Comparison of ENCODE assay signal across 8 cellular contexts in the genomic region with DNA sequence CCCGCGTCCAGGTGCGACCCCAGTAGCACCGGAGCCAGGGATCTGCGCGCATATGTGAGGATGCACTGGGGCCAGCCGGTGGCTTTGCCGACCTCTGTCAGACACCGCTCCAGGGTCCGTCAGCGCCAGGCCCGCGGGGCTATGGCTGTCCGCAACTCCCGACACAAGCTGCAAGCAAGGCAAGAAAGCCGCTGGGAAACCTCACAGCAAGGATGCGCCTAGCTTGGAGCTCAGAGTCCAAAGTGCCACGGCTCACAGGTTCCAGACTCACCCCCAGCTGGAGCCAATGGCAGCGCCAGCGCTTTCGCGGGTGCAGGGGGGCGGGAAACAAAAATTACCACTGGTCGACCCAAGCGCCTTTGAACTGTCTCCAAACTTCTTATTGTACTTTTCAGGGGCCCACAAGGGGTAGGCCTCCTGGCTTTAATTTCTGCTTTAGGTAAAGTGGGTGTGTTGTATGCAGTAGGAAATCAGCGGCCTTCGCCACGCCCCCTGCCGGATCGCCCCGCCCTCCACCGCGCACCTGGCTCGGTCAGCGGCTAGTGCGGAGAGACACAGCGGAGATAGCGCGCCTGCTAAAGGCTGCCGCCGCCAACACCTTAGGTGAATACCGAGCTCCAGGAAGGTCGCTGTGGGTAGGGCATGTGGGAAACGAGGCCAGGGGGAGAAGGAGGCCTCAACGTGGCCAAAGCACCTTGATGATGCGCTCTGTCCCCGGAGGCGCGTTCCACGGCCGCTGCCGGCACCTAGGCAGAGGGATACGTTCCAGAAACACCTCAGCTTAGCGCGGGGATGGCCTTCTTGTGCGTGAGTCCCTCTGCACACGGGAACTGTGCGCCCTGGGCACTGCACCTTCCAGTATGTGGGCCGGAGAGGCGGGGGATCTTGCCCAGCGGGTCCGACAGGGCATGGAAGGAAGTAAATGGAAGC.
DNase-seq lines count a peak whose midpoint lies in the region; ATAC-seq and TF ChIP-seq lines count a peak whose summit lies in the region.

No MANE protein-coding gene starts in this region.

- POLR2A ChIA-PET in activated CD4-positive, alpha-beta memory T cell treated with anti-CD3 and anti-CD28 coated beads, Interleukin-2, amount 10 ng/mL, durations not matched to agents 7 days and 5 days (lab: Charles Lee): interaction anchor here (1.0 to 1.4 kb wide), 2 partner anchors 10 to 84 kb away, joined by 3 to 4 read pairs; no protein-coding TSS in a partner anchor

- H3K27me3 Mint-ChIP-seq in activated CD4-positive, alpha-beta memory T cell treated with anti-CD3 and anti-CD28 coated beads, Interleukin-2, amount 10 ng/mL, durations not matched to agents 7 days and 5 days: peaks cover 7% of the 10 kb centered on the region

- no peaks in the 10 kb centered on the region for H3K36me3 Mint-ChIP-seq in activated CD4-positive, alpha-beta memory T cell treated with anti-CD3 and anti-CD28 coated beads, Interleukin-2, amount 10 ng/mL, durations not matched to agents 7 days and 5 days (ENCODE audit: low read depth)

- H3K9me3 Mint-ChIP-seq in activated CD4-positive, alpha-beta memory T cell treated with anti-CD3 and anti-CD28 coated beads, Interleukin-2, amount 10 ng/mL, durations not matched to agents 7 days and 5 days: no peaks in the 10 kb centered on the region

- peaks cover 18% of the 10 kb centered on the region for H3K4me1 Mint-ChIP-seq in activated CD4-positive, alpha-beta memory T cell treated with anti-CD3 and anti-CD28 coated beads, Interleukin-2, amount 10 ng/mL, durations not matched to agents 7 days and 5 days

- no peak for TF ChIP-seq CTCF in epithelial cell of proximal tubule (conservative IDR thresholded peaks at IDR 0.05; ENCODE audit: low read depth, low read length)

- H3K4me3 Mint-ChIP-seq in activated CD4-positive, alpha-beta memory T cell treated with anti-CD3 and anti-CD28 coated beads, Interleukin-2, amount 10 ng/mL, durations not matched to agents 7 days and 5 days: peak overlapping the region; percentile 63

- DNase-seq in NCI-H1436 (lab: John Stamatoyannopoulos, UW) (peak; percentile 28), NCI-H1436 treated with DMSO at 0.1 percent for 48 hours (lab: John Stamatoyannopoulos, UW) (no peak), epithelial cell of proximal tubule (ENCODE audit: low read depth) (no peak), anterior cingulate cortex (lab: John Stamatoyannopoulos, UW) (no peak), NCI-H446 (lab: John Stamatoyannopoulos, UW) (no peak)
- peak; percentile 76 for DNase-seq in activated CD4-positive, alpha-beta memory T cell treated with anti-CD3 and anti-CD28 coated beads, Interleukin-2, amount 10 ng/mL, durations not matched to agents 7 days and 5 days
- DNase-seq in stimulated activated CD4-positive, alpha-beta T cell treated with anti-CD3 and anti-CD28 coated beads, Interleukin-12 subunit alpha, Interleukin-12 subunit beta, amount 100 ng/mL, for 4 hours: peak; percentile 79

- peak overlapping the region; percentile 49 for H3K4me3 ChIP-seq in epithelial cell of proximal tubule (ENCODE audit: low read depth, low read length)

- CTCF ChIA-PET in activated CD4-positive, alpha-beta memory T cell treated with anti-CD3 and anti-CD28 coated beads, Interleukin-2, amount 10 ng/mL, durations not matched to agents 7 days and 5 days (lab: Charles Lee): interaction anchor here (1.3 kb wide), 1 partner anchor 63 kb away, joined by 3 read pairs; no protein-coding TSS in a partner anchor

- no peak overlapping the region for H3K27ac Mint-ChIP-seq in activated CD4-positive, alpha-beta memory T cell treated with anti-CD3 and anti-CD28 coated beads, Interleukin-2, amount 10 ng/mL, durations not matched to agents 7 days and 5 days

- no peak for ATAC-seq in HG02981 (IDR thresholded peaks at IDR 0.05; ENCODE audit: unreplicated experiment)

Comparison
In these comparisons a context has a peak if more than half of its experiments do, and no peak if none do; other contexts are left out.
1. DNase-seq: peak in NCI-H1436 (single experiment), activated CD4-positive, alpha-beta memory T cell treated with anti-CD3 and anti-CD28 coated beads, Interleukin-2, amount 10 ng/mL, durations not matched to agents 7 days and 5 days (single experiment) and stimulated activated CD4-positive, alpha-beta T cell treated with anti-CD3 and anti-CD28 coated beads, Interleukin-12 subunit alpha, Interleukin-12 subunit beta, amount 100 ng/mL, for 4 hours (single experiment); none in NCI-H1436 treated with DMSO at 0.1 percent for 48 hours (single experiment), epithelial cell of proximal tubule (single experiment), anterior cingulate cortex (0 of 58) and NCI-H446 (0 of 2).